18 cellular contexts compared by ENCODE assay signal in the genomic region with DNA sequence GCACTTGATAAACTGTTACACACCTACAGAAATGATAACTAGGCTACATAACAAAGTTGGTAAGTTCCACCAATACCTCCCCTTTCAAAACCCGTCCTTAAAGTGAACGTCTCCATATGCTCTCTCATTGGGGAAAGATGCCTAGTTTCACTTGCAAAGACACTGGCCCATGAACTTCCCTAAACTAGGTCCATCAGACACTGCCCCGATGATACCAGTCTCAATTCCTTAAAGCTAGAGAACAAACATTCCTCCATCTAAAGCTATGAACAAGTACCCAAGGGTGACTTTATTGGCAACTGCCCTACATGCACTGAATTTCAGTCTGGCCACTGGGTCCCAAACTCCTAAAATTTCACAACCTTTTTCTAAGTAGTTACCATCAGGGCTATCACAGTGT. TPM values are rescaled to one million over a fixed set of nuclear protein-coding genes. Genes with fewer than 3 reads are reported as not detected.
DNase-seq lines count a peak whose midpoint lies in the region; ATAC-seq and TF ChIP-seq lines count a peak whose summit lies in the region.
"Had no signal": no experiment of that assay in that cellular context is flagged by ENCODE, and none has a peak within 500 bp of the region (broad histone marks: within the 10 kb centered on the region; RNA-seq: fewer than 3 reads in every experiment).

No MANE protein-coding gene starts in this region.

- ATAC-seq in GM23338 (no peak), WTC11 (no peak), naive B cell (ENCODE audit: low read depth in 2 of 2) (peak; percentile 64 to 70)

- H3F3A ChIP-seq in GM23338 (replicated peaks; ENCODE audit: low read depth), result no peaks in the 10 kb centered on the region

- POLR2A ChIA-PET in WTC11 (lab: Charles Lee), result interaction anchor here (0.6 kb wide), 1 partner anchor 51 kb away, joined by 3 read pairs; no protein-coding TSS in a partner anchor

- peaks cover 67% of the 10 kb centered on the region for H3K4me1 Mint-ChIP-seq in GM23338
- peaks cover 72% of the 10 kb centered on the region for H3K4me1 Mint-ChIP-seq in WTC11
- peaks cover 64 to 88% (median 83%) of the 10 kb centered on the region in 3 donors for H3K4me1 Mint-ChIP-seq in naive B cell

- no peak overlapping the region for H3K4me2 ChIP-seq in GM23338
- H3K4me2 ChIP-seq: PC-9 had no signal

- H3K27me3 Mint-ChIP-seq in GM23338 (ENCODE audit: insufficient read depth, low read depth, poor library complexity), result peaks cover 8% of the 10 kb centered on the region
- H3K27me3 Mint-ChIP-seq in WTC11 (ENCODE audit: low read depth), result no peaks in the 10 kb centered on the region
- no peaks in the 10 kb centered on the region for H3K27me3 Mint-ChIP-seq in naive B cell

- H3K27me3 ChIP-seq in GM23338 (ENCODE audit: insufficient read depth), result no peaks in the 10 kb centered on the region
- H3K27me3 ChIP-seq: ascending aorta, colonic mucosa had no signal

- CTCF ChIA-PET in WTC11 (lab: Charles Lee), result no interaction called here

- no peak overlapping the region for H2AFZ ChIP-seq in GM23338
- H2AFZ ChIP-seq: parathyroid adenoma, PC-9 had no signal

- H3K4me1 ChIP-seq in GM23338 (ENCODE audit: insufficient read depth), result peaks cover 64% of the 10 kb centered on the region
- H3K4me1 ChIP-seq: parathyroid adenoma had no signal

- peaks cover 78% of the 10 kb centered on the region for H4K20me1 ChIP-seq in GM23338 (replicated peaks; ENCODE audit: insufficient read depth)

- H3K27ac Mint-ChIP-seq in GM23338 (no peak overlapping the region), WTC11 (peak overlapping the region; percentile 54), naive B cell (peak overlapping the region in 4 of 6 donors; percentile 28 to 88 (median 67))

- TF ChIP-seq CTCF in GM23338 (conservative IDR thresholded peaks at IDR 0.05; ENCODE audit: low read depth in 2 of 2) (no peak), WTC11 (IDR thresholded peaks at IDR 0.05) (no peak)

- H3K4me3 ChIP-seq in GM23338, result no peak overlapping the region
- H3K4me3 ChIP-seq: ascending aorta, colonic mucosa, PC-9 had no signal

- peaks cover 100% of the 10 kb centered on the region for H3K79me2 ChIP-seq in GM23338 (replicated peaks; ENCODE audit: insufficient read depth)

- no peaks in the 10 kb centered on the region for H3K9me3 Mint-ChIP-seq in GM23338
- no peaks in the 10 kb centered on the region for H3K9me3 Mint-ChIP-seq in WTC11
- no peaks in the 10 kb centered on the region for H3K9me3 Mint-ChIP-seq in naive B cell

- H3K27ac ChIP-seq in GM23338 (ENCODE audit: low read depth), result peak overlapping the region; percentile 7; the same call in 1 of the 2 replicates
- H3K27ac ChIP-seq: ascending aorta, colonic mucosa, parathyroid adenoma, PC-9 had no signal

- H3K9me2 ChIP-seq in GM23338 (ENCODE audit: insufficient read depth), result no peaks in the 10 kb centered on the region

- H3K36me3 Mint-ChIP-seq in GM23338 (ENCODE audit: low read depth), result peaks cover 20% of the 10 kb centered on the region; the same call in 2 of the 3 replicates
- peaks cover 3% of the 10 kb centered on the region; the same call in 1 of the 2 replicates for H3K36me3 Mint-ChIP-seq in WTC11
- peaks cover 10 to 12% of the 10 kb centered on the region in 2 donors for H3K36me3 Mint-ChIP-seq in naive B cell

- H3K36me3 ChIP-seq in GM23338 (ENCODE audit: insufficient read depth), result no peaks in the 10 kb centered on the region
- H3K36me3 ChIP-seq: ascending aorta, colonic mucosa had no signal

- DNase-seq in CD1c-positive myeloid dendritic cell (ENCODE audit: extremely low spot score) (peak; percentile 70), GM23338 (ENCODE audit: low spot score) (no peak), WTC11 (ENCODE audit: low spot score) (no peak), naive B cell (peak; percentile 47), occipital lobe (lab: John Stamatoyannopoulos, UW) (no peak)
- no peak for DNase-seq in central memory CD4-positive, alpha-beta T cell
- DNase-seq in activated CD4-positive, alpha-beta T cell treated with anti-CD3 and anti-CD28 coated beads, Interleukin-2, amount 50 U/mL, for 48 hours, result no peak
- DNase-seq: activated CD4-positive, alpha-beta T cell treated with anti-CD3 and anti-CD28 coated beads for 1 hour; colonic mucosa; erythroblast; head of caudate nucleus; islet precursor cell; midbrain; NCI-H1105 treated with DMSO at 0.1 percent for 48 hours; NCI-H345; PC-9 had no signal

- H3K4me3 Mint-ChIP-seq in GM23338 (no peak overlapping the region), WTC11 (no peak overlapping the region), naive B cell (peak overlapping the region in 7 of 8 donors; percentile 21 to 72 (median 56))

TF ChIP-seq in GM23338, 12 proteins besides CTCF, POLR2A, EP300 and RAD21:
- TF ChIP-seq JUNB (IDR thresholded peaks at IDR 0.05; ENCODE audit: unreplicated experiment), result no peak

TF ChIP-seq in WTC11, 78 proteins besides CTCF, POLR2A, EP300 and RAD21:
- TF ChIP-seq, protein P1, sequence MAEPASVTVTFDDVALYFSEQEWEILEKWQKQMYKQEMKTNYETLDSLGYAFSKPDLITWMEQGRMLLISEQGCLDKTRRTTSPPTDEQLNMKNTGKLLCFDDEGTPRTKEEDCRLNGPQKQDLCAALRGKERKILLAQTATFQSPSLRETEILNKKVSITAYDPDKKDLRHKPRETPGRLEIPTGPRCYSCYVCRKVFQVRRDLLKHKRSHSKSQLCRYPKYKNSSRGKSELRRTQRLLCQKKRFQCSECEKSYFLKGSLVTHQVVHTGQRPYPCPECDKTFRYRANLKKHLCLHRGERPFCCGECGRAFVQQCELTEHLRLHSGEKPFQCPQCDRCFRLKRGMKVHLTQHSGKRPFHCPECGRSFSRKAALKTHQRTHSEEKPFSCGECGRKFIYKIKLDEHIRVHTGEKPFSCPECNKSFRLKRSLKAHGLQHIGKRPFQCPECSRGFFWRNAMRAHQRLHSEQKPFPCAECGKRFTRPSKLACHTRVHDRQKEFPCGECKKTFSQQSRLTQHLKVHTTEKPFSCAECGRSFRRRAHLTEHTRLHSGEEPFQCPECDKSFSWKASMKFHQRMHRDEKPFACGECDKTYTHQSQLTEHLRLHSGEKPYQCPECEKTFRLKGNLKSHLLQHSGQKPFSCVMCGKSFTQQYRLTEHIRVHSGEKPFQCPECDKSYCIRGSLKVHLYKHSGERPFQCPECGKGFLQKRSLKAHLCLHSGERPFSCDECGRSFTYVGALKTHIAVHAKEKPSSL (CRISPR knock-in tag; conservative IDR thresholded peaks at IDR 0.05), result no peak
- TF ChIP-seq, protein P2, sequence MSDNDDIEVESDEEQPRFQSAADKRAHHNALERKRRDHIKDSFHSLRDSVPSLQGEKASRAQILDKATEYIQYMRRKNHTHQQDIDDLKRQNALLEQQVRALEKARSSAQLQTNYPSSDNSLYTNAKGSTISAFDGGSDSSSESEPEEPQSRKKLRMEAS (CRISPR knock-in tag; IDR thresholded peaks at IDR 0.05), result no peak
- no peak for TF ChIP-seq TP53 (CRISPR knock-in tag; IDR thresholded peaks at IDR 0.05)
- TF ChIP-seq, protein P3, sequence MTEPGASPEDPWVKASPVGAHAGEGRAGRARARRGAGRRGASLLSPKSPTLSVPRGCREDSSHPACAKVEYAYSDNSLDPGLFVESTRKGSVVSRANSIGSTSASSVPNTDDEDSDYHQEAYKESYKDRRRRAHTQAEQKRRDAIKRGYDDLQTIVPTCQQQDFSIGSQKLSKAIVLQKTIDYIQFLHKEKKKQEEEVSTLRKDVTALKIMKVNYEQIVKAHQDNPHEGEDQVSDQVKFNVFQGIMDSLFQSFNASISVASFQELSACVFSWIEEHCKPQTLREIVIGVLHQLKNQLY (CRISPR knock-in tag; IDR thresholded peaks at IDR 0.05), result no peak
- TF ChIP-seq ZNF423 (CRISPR knock-in tag; IDR thresholded peaks at IDR 0.05), result no peak
- no peak for TF ChIP-seq MYBL2 (CRISPR knock-in tag; IDR thresholded peaks at IDR 0.05)
- no peak for TF ChIP-seq JUN (CRISPR knock-in tag; IDR thresholded peaks at IDR 0.05)
- TF ChIP-seq CREM (CRISPR knock-in tag; IDR thresholded peaks at IDR 0.05), result no peak
- no peak for TF ChIP-seq ZNF232 (CRISPR knock-in tag; IDR thresholded peaks at IDR 0.05)
- TF ChIP-seq NFE2L1 (CRISPR knock-in tag; IDR thresholded peaks at IDR 0.05), result no peak
- TF ChIP-seq, protein P4, sequence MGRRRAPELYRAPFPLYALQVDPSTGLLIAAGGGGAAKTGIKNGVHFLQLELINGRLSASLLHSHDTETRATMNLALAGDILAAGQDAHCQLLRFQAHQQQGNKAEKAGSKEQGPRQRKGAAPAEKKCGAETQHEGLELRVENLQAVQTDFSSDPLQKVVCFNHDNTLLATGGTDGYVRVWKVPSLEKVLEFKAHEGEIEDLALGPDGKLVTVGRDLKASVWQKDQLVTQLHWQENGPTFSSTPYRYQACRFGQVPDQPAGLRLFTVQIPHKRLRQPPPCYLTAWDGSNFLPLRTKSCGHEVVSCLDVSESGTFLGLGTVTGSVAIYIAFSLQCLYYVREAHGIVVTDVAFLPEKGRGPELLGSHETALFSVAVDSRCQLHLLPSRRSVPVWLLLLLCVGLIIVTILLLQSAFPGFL (CRISPR knock-in tag; IDR thresholded peaks at IDR 0.05; ENCODE audit: borderline replicate concordance), result no peak
- TF ChIP-seq ZNF138 (CRISPR knock-in tag; conservative IDR thresholded peaks at IDR 0.05), result no peak
- TF ChIP-seq TEAD4 (CRISPR knock-in tag; IDR thresholded peaks at IDR 0.05), result no peak
- TF ChIP-seq, protein P5, sequence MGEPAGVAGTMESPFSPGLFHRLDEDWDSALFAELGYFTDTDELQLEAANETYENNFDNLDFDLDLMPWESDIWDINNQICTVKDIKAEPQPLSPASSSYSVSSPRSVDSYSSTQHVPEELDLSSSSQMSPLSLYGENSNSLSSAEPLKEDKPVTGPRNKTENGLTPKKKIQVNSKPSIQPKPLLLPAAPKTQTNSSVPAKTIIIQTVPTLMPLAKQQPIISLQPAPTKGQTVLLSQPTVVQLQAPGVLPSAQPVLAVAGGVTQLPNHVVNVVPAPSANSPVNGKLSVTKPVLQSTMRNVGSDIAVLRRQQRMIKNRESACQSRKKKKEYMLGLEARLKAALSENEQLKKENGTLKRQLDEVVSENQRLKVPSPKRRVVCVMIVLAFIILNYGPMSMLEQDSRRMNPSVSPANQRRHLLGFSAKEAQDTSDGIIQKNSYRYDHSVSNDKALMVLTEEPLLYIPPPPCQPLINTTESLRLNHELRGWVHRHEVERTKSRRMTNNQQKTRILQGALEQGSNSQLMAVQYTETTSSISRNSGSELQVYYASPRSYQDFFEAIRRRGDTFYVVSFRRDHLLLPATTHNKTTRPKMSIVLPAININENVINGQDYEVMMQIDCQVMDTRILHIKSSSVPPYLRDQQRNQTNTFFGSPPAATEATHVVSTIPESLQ (CRISPR knock-in tag; IDR thresholded peaks at IDR 0.05), result no peak

RNA-seq across cellular contexts. Expression of a gene that starts 39.9 kb away (rescaled TPM):
- 66.2 and 68.0 TPM in 2 replicates for total RNA-seq in GM23338 (2014; rRNA removed; shearing (Covaris generic))
- polyA plus RNA-seq in GM23338 (2016; fragmentation: Nextera tagmentation; extraction: Ambion mirVana) (32.1 and 32.4 TPM in 2 replicates), naive B cell (ENCODE audit: low read depth in 6 of 6) (100 to 1,000 TPM in 5 of 6 donors, 10 to 100 TPM in 1; 70.3 to 174 (median 117) TPM)
- total RNA-seq in WTC11 (2021) (34.3 to 37.9 TPM (median 34.4 TPM) in 3 replicates), occipital lobe (4.2 TPM)

Comparison
In these comparisons a context has a peak if more than half of its experiments do, and no peak if none do; other contexts are left out.
1. DNase-seq: peak in CD1c-positive myeloid dendritic cell (single experiment) and naive B cell (single experiment); none in GM23338 (single experiment), WTC11 (single experiment), central memory CD4-positive, alpha-beta T cell (single experiment), occipital lobe (single experiment) and activated CD4-positive, alpha-beta T cell treated with anti-CD3 and anti-CD28 coated beads, Interleukin-2, amount 50 U/mL, for 48 hours (0 of 2).
2. ATAC-seq: peak in naive B cell (2 of 2); none in GM23338 (single experiment) and WTC11 (single experiment).
3. H3K4me3 Mint-ChIP-seq: peak in naive B cell (7 of 8); none in GM23338 (single experiment) and WTC11 (single experiment).